In the genomic region with DNA sequence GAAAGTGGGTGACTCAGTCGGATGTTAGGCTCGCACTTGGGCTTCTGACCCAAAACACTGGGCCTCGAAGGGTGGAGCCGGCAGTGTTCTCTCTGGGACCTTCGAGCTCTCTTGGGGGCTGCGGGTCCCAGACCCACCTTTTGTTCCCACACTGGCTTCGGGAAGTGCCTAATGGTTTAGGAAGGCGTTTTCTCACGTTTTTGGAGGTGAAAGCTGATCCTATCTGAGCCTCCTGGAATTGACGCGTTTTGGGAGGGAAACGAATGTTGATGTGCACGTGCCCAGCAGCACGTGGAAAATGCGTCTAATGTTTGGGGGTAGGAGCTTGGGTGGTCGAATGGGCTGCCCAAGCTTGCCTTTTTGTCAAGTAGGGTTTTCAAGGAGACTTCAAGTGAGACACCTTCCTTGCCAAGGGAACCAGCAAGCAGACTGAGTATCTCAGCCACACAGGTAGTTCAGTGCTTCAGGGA, we compare ENCODE assay signal across 8 cellular contexts. TPM values are rescaled to one million over a fixed set of nuclear protein-coding genes. Genes with fewer than 3 reads are reported as not detected.
DNase-seq lines count a peak whose midpoint lies in the region; ATAC-seq, FAIRE-seq and TF ChIP-seq lines count a peak whose summit lies in the region.

No MANE protein-coding gene starts in this region.

- WGBS in K562 (ENCODE audit: insufficient coverage, low coverage, missing lambda C conversion rate), result under 1% methylated on average over 16 of the region's 16 CpGs
- 1% methylated on average over 14 of the region's 16 CpGs for WGBS in right lobe of liver (ENCODE audit: insufficient coverage, low coverage, low lambda C conversion rate, missing lambda C conversion rate)

- POLR2A ChIA-PET in K562 (lab: Yijun Ruan, JAX), result interaction anchor here (0.6 to 3.5 kb wide), 10 partner anchors 9 to 1079 kb away, joined by 3 to 39 read pairs (median 6); partner anchors contain the start of genes CCDC137, MRPL12 and OXLD1

- peaks cover 55% of the 10 kb centered on the region for H3K79me2 ChIP-seq in K562 (ENCODE audit: control insufficient read depth, insufficient read depth, low read length)

- TF ChIP-seq POLR2A in K562 (conservative IDR thresholded peaks at IDR 0.05) (no peak), right lobe of liver (IDR thresholded peaks at IDR 0.05) (no peak)

- no peak overlapping the region for H2AFZ ChIP-seq in K562 (ENCODE audit: low read depth, low read length)

- TF ChIP-seq CTCF in K562 (IDR thresholded peaks at IDR 0.05 in 2 of 3, conservative IDR thresholded peaks at IDR 0.05 in 1 of 3; ENCODE audit: insufficient read depth in 2 of 3, low read depth in 1 of 3, low read length in 3 of 3) (no peak), right lobe of liver (IDR thresholded peaks at IDR 0.05) (no peak), upper lobe of right lung (IDR thresholded peaks at IDR 0.05) (no peak)

- peak overlapping the region; percentile 91 to 98 (median 94) for H3K27ac ChIP-seq in BLaER1 treated with 17β-estradiol and CSF1 and Interleukin-3, amounts not matched to agents 10 nM and 100 nM
- peak overlapping the region; percentile 95 for H3K27ac ChIP-seq in K562 (ENCODE audit: extremely low read depth, low read depth, low read length)
- H3K27ac ChIP-seq in right lobe of liver, result peak overlapping the region; percentile 44 to 79 (median 70)
- peak overlapping the region; percentile 88 for H3K27ac ChIP-seq in upper lobe of right lung

- peaks cover 6% of the 10 kb centered on the region for H3K9me1 ChIP-seq in K562 (ENCODE audit: control insufficient read depth, insufficient read depth, low read length)

- peak overlapping the region; percentile 94 to 98 (median 97) for H3K9ac ChIP-seq in BLaER1 treated with 17β-estradiol and CSF1 and Interleukin-3, amounts not matched to agents 10 nM and 100 nM
- H3K9ac ChIP-seq in K562 (ENCODE audit: insufficient read depth in 1 of 2, low read depth in 2 of 2, low read length in 2 of 2), result peak overlapping the region; percentile 94 to 96

- intact Hi-C loops in K562 (cut with micrococcal nuclease), result no loop called here
- intact Hi-C loops in right lobe of liver (cut with DNase I), result no loop called here
- intact Hi-C loops in upper lobe of right lung (cut with DNase I), result no loop called here

- peaks cover 51 to 92% (median 85%) of the 10 kb centered on the region in 11 experiments; a peak in 21 of 22 replicates for H4K20me1 ChIP-seq in BLaER1 treated with 17β-estradiol and CSF1 and Interleukin-3, amounts not matched to agents 10 nM and 100 nM
- peaks cover 16% of the 10 kb centered on the region; the same call in 1 of the 2 replicates for H4K20me1 ChIP-seq in K562 (replicated peaks; ENCODE audit: control insufficient read depth, insufficient read depth, low read length)

- CTCF ChIA-PET in K562 (lab: Yijun Ruan, JAX; ENCODE audit: low intra/inter-chr PET ratio), result no interaction called here

- ATAC-seq in K562 (no peak), right lobe of liver (peak in 1 of 4 donors; percentile 5), upper lobe of right lung (no peak), GM21529 (IDR thresholded peaks at IDR 0.05; ENCODE audit: unreplicated experiment) (no peak)

- FAIRE-seq in K562 (lab: Jason Lieb, UNC), result peak; percentile 44

- BruUV-seq in K562 (replicated peaks; lab: Mats Ljungman, UMichigan), result TSS peak; percentile 68

- no peaks in the 10 kb centered on the region for H3K27me3 ChIP-seq in BLaER1 treated with 17β-estradiol and CSF1 and Interleukin-3, amounts not matched to agents 10 nM and 100 nM
- no peaks in the 10 kb centered on the region for H3K27me3 ChIP-seq in K562 (ENCODE audit: control insufficient read depth in 2 of 2, insufficient read depth in 2 of 2, low read length in 2 of 2)
- H3K27me3 ChIP-seq in right lobe of liver, result no peaks in the 10 kb centered on the region
- no peaks in the 10 kb centered on the region for H3K27me3 ChIP-seq in upper lobe of right lung

- peak overlapping the region; percentile 92 to 100 (median 98) for H3K4me3 ChIP-seq in BLaER1 treated with 17β-estradiol and CSF1 and Interleukin-3, amounts not matched to agents 10 nM and 100 nM
- peak overlapping the region; percentile 96 for H3K4me3 ChIP-seq in K562
- peak overlapping the region; percentile 93 to 98 (median 96) for H3K4me3 ChIP-seq in right lobe of liver
- H3K4me3 ChIP-seq in upper lobe of right lung, result peak overlapping the region; percentile 91

- no peaks in the 10 kb centered on the region for H3K9me3 ChIP-seq in BLaER1 treated with 17β-estradiol and CSF1 and Interleukin-3, amounts not matched to agents 10 nM and 100 nM (replicated peaks in 1 of 11)
- H3K9me3 ChIP-seq in K562 (replicated peaks; ENCODE audit: control insufficient read depth, insufficient read depth, low read depth, low read length) (no peaks in the 10 kb centered on the region), right lobe of liver (no peaks in the 10 kb centered on the region), upper lobe of right lung (no peaks in the 10 kb centered on the region)

- no peak for TF ChIP-seq RAD21 in K562 (CRISPR knock-in tag; conservative IDR thresholded peaks at IDR 0.05 in 1 of 2, IDR thresholded peaks at IDR 0.05 in 1 of 2)

- peak overlapping the region; percentile 93 to 100 (median 98) for H3K4me2 ChIP-seq in BLaER1 treated with 17β-estradiol and CSF1 and Interleukin-3, amounts not matched to agents 10 nM and 100 nM
- H3K4me2 ChIP-seq in K562 (ENCODE audit: insufficient read depth, low read length), result peak overlapping the region; percentile 96

- no peak for TF ChIP-seq EP300 in K562 (IDR thresholded peaks at IDR 0.05; ENCODE audit: low read length)

- in situ Hi-C loops in K562 (cut with MboI), result no loop called here

- H3K36me3 ChIP-seq in BLaER1 treated with 17β-estradiol and CSF1 and Interleukin-3, amounts not matched to agents 10 nM and 100 nM, result peaks cover 43 to 72% (median 61%) of the 10 kb centered on the region in 11 experiments
- H3K36me3 ChIP-seq in K562 (ENCODE audit: control insufficient read depth, insufficient read depth, low read length) (peaks cover 59% of the 10 kb centered on the region; the same call in 2 of the 3 replicates), right lobe of liver (peaks cover 0 to 33% (median 8%) of the 10 kb centered on the region in 4 donors), upper lobe of right lung (peaks cover 42% of the 10 kb centered on the region)

- peak; percentile 79 for DNase-seq in HK-2 (ENCODE audit: unreplicated experiment)
- peak in 2 of 4 experiments; percentile 61 to 68 for DNase-seq in K562 (ENCODE audit: extremely low read depth in 1 of 4, low spot score in 3 of 4)
- no peak for DNase-seq in right lobe of liver
- no peak for DNase-seq in upper lobe of right lung
- no peak for DNase-seq in SHP77 (lab: John Stamatoyannopoulos, UW)
- no peak for DNase-seq in SKM-1 treated with dmso at 0.1 percent for 144 hours (lab: John Stamatoyannopoulos, UW; ENCODE audit: unreplicated experiment)

- H3K4me1 ChIP-seq in BLaER1 treated with 17β-estradiol and CSF1 and Interleukin-3, amounts not matched to agents 10 nM and 100 nM, result peaks cover 33 to 57% (median 48%) of the 10 kb centered on the region in 10 experiments
- H3K4me1 ChIP-seq in K562 (replicated peaks in 1 of 2; ENCODE audit: control insufficient read depth in 2 of 2, insufficient read depth in 2 of 2, low read length in 2 of 2) (peaks cover 13 to 66% of the 10 kb centered on the region in 2 experiments), right lobe of liver (peaks cover 0 to 38% (median 12%) of the 10 kb centered on the region in 4 donors), upper lobe of right lung (peaks cover 27% of the 10 kb centered on the region)

RNA-seq across cellular contexts. Expression of gene HGS, which starts 0.7 kb away (rescaled TPM):
- 345 and 984 TPM in 2 replicates for total RNA-seq in K562 (2011; cell fraction: chromatin; rRNA removed; ENCODE audit: low replicate concordance)
- 485 and 495 TPM in 2 replicates for total RNA-seq in K562 (2011; cell fraction: nucleolus; rRNA removed)
- total RNA-seq in K562 (2011; cell fraction: nucleoplasm; rRNA removed), result 301 and 334 TPM in 2 replicates
- total RNA-seq in K562 (2014; rRNA removed) (96.7 and 99.7 TPM in 2 replicates), K562 (2014; rRNA removed; fragmentation: Illumina TruSeq; extraction: Trizol) (55.5 and 77.1 TPM in 2 replicates), K562 (2015; rRNA removed; fragmentation: Illumina TruSeq; extraction: Trizol) (61.4 and 66.3 TPM in 2 replicates), K562 (2021) (132 and 161 TPM in 2 replicates), right lobe of liver (10 to 100 TPM; 30.6 to 46.3 (median 37.3) TPM), upper lobe of right lung (88.3 TPM)
- polyA plus RNA-seq in K562 (2011; rRNA removed) (60.7 and 127 TPM in 2 replicates), K562 (2014; fragmentation: Illumina TruSeq; extraction: Trizol) (126 and 128 TPM in 2 replicates), K562 (2014; fragmentation: Nextera tagmentation; extraction: Ambion mirVana) (1 to 10 TPM; 3.9 to 9.4 TPM), K562 (2014; rRNA removed) (141 and 176 TPM in 2 replicates)
- 55.5 and 141 TPM in 2 replicates for polyA plus RNA-seq in K562 (2011; cell fraction: cytosol; rRNA removed)
- 547 and 894 TPM in 2 replicates for polyA plus RNA-seq in K562 (2011; cell fraction: nucleus; rRNA removed)
- 81.3 and 125 TPM in 2 replicates for polyA plus RNA-seq in K562 (2012)
- 76.0 and 85.7 TPM in 2 replicates for polyA minus RNA-seq in K562 (2011; rRNA and poly(A)+ RNA removed)
- polyA minus RNA-seq in K562 (2011; cell fraction: cytosol; rRNA and poly(A)+ RNA removed), result 50.3 and 53.4 TPM in 2 replicates
- polyA minus RNA-seq in K562 (2011; cell fraction: nucleus; rRNA and poly(A)+ RNA removed), result 113 and 138 TPM in 2 replicates

RNA-seq across cellular contexts. Expression of gene ARL16, which starts 0.9 kb away (rescaled TPM):
- total RNA-seq in K562 (2011; cell fraction: chromatin; rRNA removed; ENCODE audit: low replicate concordance), result 40.1 and 78.0 TPM in 2 replicates
- 48.6 and 55.2 TPM in 2 replicates for total RNA-seq in K562 (2011; cell fraction: nucleolus; rRNA removed)
- total RNA-seq in K562 (2011; cell fraction: nucleoplasm; rRNA removed), result 38.9 and 42.4 TPM in 2 replicates
- total RNA-seq in K562 (2014; rRNA removed) (25.2 and 46.0 TPM in 2 replicates), K562 (2014; rRNA removed; fragmentation: Illumina TruSeq; extraction: Trizol) (18.8 and 21.6 TPM in 2 replicates), K562 (2015; rRNA removed; fragmentation: Illumina TruSeq; extraction: Trizol) (19.7 and 21.3 TPM in 2 replicates), K562 (2021) (18.3 and 22.6 TPM in 2 replicates), right lobe of liver (10 to 100 TPM in 4 of 6 experiments, 1 to 10 TPM in 2; 5.3 to 16.8 (median 11.1) TPM), upper lobe of right lung (19.5 TPM)
- polyA plus RNA-seq in K562 (2011; rRNA removed) (29.8 and 30.6 TPM in 2 replicates), K562 (2014; fragmentation: Illumina TruSeq; extraction: Trizol) (25.6 and 32.4 TPM in 2 replicates), K562 (2014; fragmentation: Nextera tagmentation; extraction: Ambion mirVana) (10 to 100 TPM in 1 of 2 experiments, 1 to 10 TPM in 1; 5.4 to 10.4 TPM), K562 (2014; rRNA removed) (32.4 and 34.7 TPM in 2 replicates)
- polyA plus RNA-seq in K562 (2011; cell fraction: cytosol; rRNA removed), result 36.0 and 45.9 TPM in 2 replicates
- polyA plus RNA-seq in K562 (2011; cell fraction: nucleus; rRNA removed), result 16.8 and 22.9 TPM in 2 replicates
- 26.1 and 26.2 TPM in 2 replicates for polyA plus RNA-seq in K562 (2012)
- polyA minus RNA-seq in K562 (2011; rRNA and poly(A)+ RNA removed), result 11.5 and 12.4 TPM in 2 replicates
- polyA minus RNA-seq in K562 (2011; cell fraction: cytosol; rRNA and poly(A)+ RNA removed), result 5.8 and 6.2 TPM in 2 replicates
- polyA minus RNA-seq in K562 (2011; cell fraction: nucleus; rRNA and poly(A)+ RNA removed), result 7.3 and 11.8 TPM in 2 replicates

RNA-seq across cellular contexts. Expression of gene CCDC137, which starts 17.9 kb away (rescaled TPM):
- total RNA-seq in K562 (2011; cell fraction: chromatin; rRNA removed; ENCODE audit: low replicate concordance), result 45.8 and 69.3 TPM in 2 replicates
- 37.0 and 38.7 TPM in 2 replicates for total RNA-seq in K562 (2011; cell fraction: nucleolus; rRNA removed)
- 27.8 and 51.5 TPM in 2 replicates for total RNA-seq in K562 (2011; cell fraction: nucleoplasm; rRNA removed)
- 56.0 and 64.2 TPM in 2 replicates for total RNA-seq in K562 (2014; rRNA removed)
- 20.0 and 21.4 TPM in 2 replicates for total RNA-seq in K562 (2014; rRNA removed; fragmentation: Illumina TruSeq; extraction: Trizol)
- total RNA-seq in K562 (2015; rRNA removed; fragmentation: Illumina TruSeq; extraction: Trizol), result 47.1 and 48.5 TPM in 2 replicates
- 48.9 and 49.2 TPM in 2 replicates for total RNA-seq in K562 (2021)
- 18.9 and 24.8 TPM in 2 replicates for polyA plus RNA-seq in K562 (2011; rRNA removed)
- polyA plus RNA-seq in K562 (2011; cell fraction: cytosol; rRNA removed), result 18.3 and 30.6 TPM in 2 replicates
- polyA plus RNA-seq in K562 (2011; cell fraction: nucleus; rRNA removed), result 40.1 and 55.8 TPM in 2 replicates
- 28.5 and 39.2 TPM in 2 replicates for polyA plus RNA-seq in K562 (2012)
- 38.3 and 41.1 TPM in 2 replicates for polyA plus RNA-seq in K562 (2014; fragmentation: Illumina TruSeq; extraction: Trizol)
- 1 to 10 TPM; 2.3 to 4.1 TPM for polyA plus RNA-seq in K562 (2014; fragmentation: Nextera tagmentation; extraction: Ambion mirVana)
- 63.7 and 68.1 TPM in 2 replicates for polyA plus RNA-seq in K562 (2014; rRNA removed)
- polyA minus RNA-seq in K562 (2011; rRNA and poly(A)+ RNA removed), result 4.4 and 4.8 TPM in 2 replicates
- polyA minus RNA-seq in K562 (2011; cell fraction: cytosol; rRNA and poly(A)+ RNA removed), result 8.5 TPM in 2 replicates
- polyA minus RNA-seq in K562 (2011; cell fraction: nucleus; rRNA and poly(A)+ RNA removed), result 9.4 and 17.3 TPM in 2 replicates
- total RNA-seq in right lobe of liver, result 10 to 100 TPM in 1 of 6 experiments, 1 to 10 TPM in 5; 5.5 to 35.0 (median 6.5) TPM
- total RNA-seq in upper lobe of right lung, result 13.7 TPM

RNA-seq across cellular contexts. Expression of gene OXLD1, which starts 18.1 kb away (rescaled TPM):
- total RNA-seq in K562 (2011; cell fraction: chromatin; rRNA removed; ENCODE audit: low replicate concordance), result 19.4 and 38.5 TPM in 2 replicates
- total RNA-seq in K562 (2011; cell fraction: nucleolus; rRNA removed), result 63.3 and 75.7 TPM in 2 replicates
- 44.2 and 51.1 TPM in 2 replicates for total RNA-seq in K562 (2011; cell fraction: nucleoplasm; rRNA removed)
- 115 and 139 TPM in 2 replicates for total RNA-seq in K562 (2014; rRNA removed)
- total RNA-seq in K562 (2014; rRNA removed; fragmentation: Illumina TruSeq; extraction: Trizol), result 8.5 and 10.3 TPM in 2 replicates
- 29.3 and 30.7 TPM in 2 replicates for total RNA-seq in K562 (2015; rRNA removed; fragmentation: Illumina TruSeq; extraction: Trizol)
- 78.8 and 81.0 TPM in 2 replicates for total RNA-seq in K562 (2021)
- 36.1 and 45.3 TPM in 2 replicates for polyA plus RNA-seq in K562 (2011; rRNA removed)
- polyA plus RNA-seq in K562 (2011; cell fraction: cytosol; rRNA removed), result 58.4 and 135 TPM in 2 replicates
- polyA plus RNA-seq in K562 (2011; cell fraction: nucleus; rRNA removed), result 88.9 and 153 TPM in 2 replicates
- 50.3 and 62.9 TPM in 2 replicates for polyA plus RNA-seq in K562 (2012)
- polyA plus RNA-seq in K562 (2014; fragmentation: Illumina TruSeq; extraction: Trizol), result 12.7 and 29.1 TPM in 2 replicates
- polyA plus RNA-seq in K562 (2014; fragmentation: Nextera tagmentation; extraction: Ambion mirVana), result 1 to 10 TPM; 4.4 to 7.9 TPM
- polyA plus RNA-seq in K562 (2014; rRNA removed), result 114 and 117 TPM in 2 replicates
- 9.6 and 11.1 TPM in 2 replicates for polyA minus RNA-seq in K562 (2011; rRNA and poly(A)+ RNA removed)
- polyA minus RNA-seq in K562 (2011; cell fraction: cytosol; rRNA and poly(A)+ RNA removed), result 14.7 and 16.7 TPM in 2 replicates
- polyA minus RNA-seq in K562 (2011; cell fraction: nucleus; rRNA and poly(A)+ RNA removed), result 23.0 and 28.5 TPM in 2 replicates
- total RNA-seq in right lobe of liver, result 10 to 100 TPM in 5 of 6 experiments, 1 to 10 TPM in 1; 8.3 to 24.3 (median 14.6) TPM
- total RNA-seq in upper lobe of right lung, result 26.7 TPM

RNA-seq across cellular contexts. Expression of gene MRPL12, which starts 18.7 kb away (rescaled TPM):
- total RNA-seq in K562 (2011; cell fraction: chromatin; rRNA removed; ENCODE audit: low replicate concordance), result 14.2 and 50.8 TPM in 2 replicates
- total RNA-seq in K562 (2011; cell fraction: nucleolus; rRNA removed), result 61.9 and 77.4 TPM in 2 replicates
- total RNA-seq in K562 (2011; cell fraction: nucleoplasm; rRNA removed), result 32.4 and 38.0 TPM in 2 replicates
- 182 and 276 TPM in 2 replicates for total RNA-seq in K562 (2014; rRNA removed)
- 31.8 and 40.0 TPM in 2 replicates for total RNA-seq in K562 (2014; rRNA removed; fragmentation: Illumina TruSeq; extraction: Trizol)
- 57.9 and 60.8 TPM in 2 replicates for total RNA-seq in K562 (2015; rRNA removed; fragmentation: Illumina TruSeq; extraction: Trizol)
- 231 and 251 TPM in 2 replicates for total RNA-seq in K562 (2021)
- polyA plus RNA-seq in K562 (2011; rRNA removed), result 101 and 110 TPM in 2 replicates
- polyA plus RNA-seq in K562 (2011; cell fraction: cytosol; rRNA removed), result 124 and 353 TPM in 2 replicates
- 53.5 and 78.2 TPM in 2 replicates for polyA plus RNA-seq in K562 (2011; cell fraction: nucleus; rRNA removed)
- polyA plus RNA-seq in K562 (2012), result 145 TPM in 2 replicates
- polyA plus RNA-seq in K562 (2014; fragmentation: Illumina TruSeq; extraction: Trizol), result 100 and 128 TPM in 2 replicates
- polyA plus RNA-seq in K562 (2014; fragmentation: Nextera tagmentation; extraction: Ambion mirVana), result 1 to 10 TPM in 1 of 2 experiments, under 1 TPM in 1; 0.94 to 2.7 TPM
- polyA plus RNA-seq in K562 (2014; rRNA removed), result 338 and 351 TPM in 2 replicates
- 36.5 and 49.2 TPM in 2 replicates for polyA minus RNA-seq in K562 (2011; rRNA and poly(A)+ RNA removed)
- polyA minus RNA-seq in K562 (2011; cell fraction: cytosol; rRNA and poly(A)+ RNA removed), result 52.2 and 58.3 TPM in 2 replicates
- 15.9 and 32.2 TPM in 2 replicates for polyA minus RNA-seq in K562 (2011; cell fraction: nucleus; rRNA and poly(A)+ RNA removed)
- 100 to 1,000 TPM in 2 of 6 experiments, 10 to 100 TPM in 4; 43.8 to 119 (median 59.3) TPM for total RNA-seq in right lobe of liver
- total RNA-seq in upper lobe of right lung, result 40.3 TPM
